In genomic region chr17:77124192-77124908, GRCh38 we compare ENCODE assay signal across 12 cellular contexts. TPM values are rescaled to one million over a fixed set of nuclear protein-coding genes. Genes with fewer than 3 reads are reported as not detected.
DNase-seq lines count a peak whose midpoint lies in the region; ATAC-seq, FAIRE-seq and TF ChIP-seq lines count a peak whose summit lies in the region.
"Had no signal": no experiment of that assay in that cellular context is flagged by ENCODE, and none has a peak within 500 bp of the region (broad histone marks: within the 10 kb centered on the region; RNA-seq: fewer than 3 reads in every experiment).

No MANE protein-coding gene starts in this region.

- peaks cover 46% of the 10 kb centered on the region for H3K4me1 Mint-ChIP-seq in astrocyte (ENCODE audit: low read depth, unreplicated experiment)
- peaks cover 46% of the 10 kb centered on the region for H3K4me1 Mint-ChIP-seq in stimulated activated effector memory CD8-positive, alpha-beta T cell treated with anti-CD3 and anti-CD28 coated beads, Interleukin-12 subunit alpha, Interleukin-12 subunit beta, amount 100 ng/mL, for 72 hours

- no peak for TF ChIP-seq CTCF in astrocyte (IDR thresholded peaks at IDR 0.05; ENCODE audit: insufficient read depth, low read depth, low read length)

- H3K9me3 ChIP-seq in astrocyte (ENCODE audit: insufficient read depth, low read depth, low read length) (no peaks in the 10 kb centered on the region), right cardiac atrium (ENCODE audit: control insufficient read depth, low read length) (no peaks in the 10 kb centered on the region), skeletal muscle tissue (ENCODE audit: control insufficient read depth in 3 of 3, low read length in 3 of 3) (no peaks in the 10 kb centered on the region)

- H3K4me3 ChIP-seq in astrocyte (ENCODE audit: insufficient read depth, low read depth, low read length) (peak overlapping the region; percentile 3), right cardiac atrium (ENCODE audit: low read length) (no peak overlapping the region), skeletal muscle tissue (ENCODE audit: low read length in 3 of 3) (no peak overlapping the region)

- ATAC-seq in right cardiac atrium (peak; percentile 38 to 60), HG03159 (IDR thresholded peaks at IDR 0.05; ENCODE audit: unreplicated experiment) (no peak), GM21515 (IDR thresholded peaks at IDR 0.05; ENCODE audit: unreplicated experiment) (no peak)
- no peak for ATAC-seq in stimulated activated effector memory CD8-positive, alpha-beta T cell treated with anti-CD3 and anti-CD28 coated beads, Interleukin-12 subunit alpha, Interleukin-12 subunit beta, amount 100 ng/mL, for 72 hours
- ATAC-seq: activated naive CD4-positive, alpha-beta T cell treated with anti-CD3 and anti-CD28 coated beads, Interleukin-2, amount 50 U/mL, for 72 hours had no signal

- no peak for FAIRE-seq in astrocyte (lab: Jason Lieb, UNC)

- H3K9me3 Mint-ChIP-seq in astrocyte (ENCODE audit: unreplicated experiment), result peaks cover 4% of the 10 kb centered on the region
- no peaks in the 10 kb centered on the region for H3K9me3 Mint-ChIP-seq in stimulated activated effector memory CD8-positive, alpha-beta T cell treated with anti-CD3 and anti-CD28 coated beads, Interleukin-12 subunit alpha, Interleukin-12 subunit beta, amount 100 ng/mL, for 72 hours
- H3K9me3 Mint-ChIP-seq: activated naive CD4-positive, alpha-beta T cell treated with anti-CD3 and anti-CD28 coated beads, Interleukin-2, amount 50 U/mL, for 72 hours; stimulated activated naive CD8-positive, alpha-beta T cell treated with anti-CD3 and anti-CD28 coated beads, Interleukin-15, Interleukin-2, amounts not matched to agents 100 ng/mL and 50 ng/mL, for 24 hours; T-helper 1 cell treated with Interleukin-12 subunit alpha and Interleukin-12 subunit beta and Interleukin-4 antibody, amounts not matched to agents 30 μg/mL and 1 μg/mL, for 36 hours had no signal

- no peaks in the 10 kb centered on the region for H4K20me1 ChIP-seq in astrocyte (ENCODE audit: insufficient read depth, low read length)

- intact Hi-C loops in right cardiac atrium (cut with DNase I), result no loop called here

- H3K27me3 Mint-ChIP-seq in astrocyte (ENCODE audit: low read depth, unreplicated experiment), result no peaks in the 10 kb centered on the region
- H3K27me3 Mint-ChIP-seq: stimulated activated naive CD8-positive, alpha-beta T cell treated with anti-CD3 and anti-CD28 coated beads, Interleukin-15, Interleukin-2, amounts not matched to agents 100 ng/mL and 50 ng/mL, for 24 hours had no signal

- H3K27ac ChIP-seq in astrocyte (ENCODE audit: low read depth, low read length) (peak overlapping the region; percentile 97), right cardiac atrium (ENCODE audit: low read length) (peak overlapping the region; percentile 93), skeletal muscle tissue (ENCODE audit: low read depth, low read length) (peak overlapping the region; percentile 67)

- peak overlapping the region; percentile 91 for H3K27ac Mint-ChIP-seq in astrocyte (ENCODE audit: unreplicated experiment)
- H3K27ac Mint-ChIP-seq in stimulated activated effector memory CD8-positive, alpha-beta T cell treated with anti-CD3 and anti-CD28 coated beads, Interleukin-12 subunit alpha, Interleukin-12 subunit beta, amount 100 ng/mL, for 72 hours, result no peak overlapping the region
- H3K27ac Mint-ChIP-seq: activated naive CD4-positive, alpha-beta T cell treated with anti-CD3 and anti-CD28 coated beads, Interleukin-2, amount 50 U/mL, for 72 hours; stimulated activated naive CD8-positive, alpha-beta T cell treated with anti-CD3 and anti-CD28 coated beads, Interleukin-15, Interleukin-2, amounts not matched to agents 100 ng/mL and 50 ng/mL, for 24 hours; T-helper 1 cell treated with Interleukin-12 subunit alpha and Interleukin-12 subunit beta and Interleukin-4 antibody, amounts not matched to agents 30 μg/mL and 1 μg/mL, for 36 hours had no signal

- H3K27me3 ChIP-seq in astrocyte (ENCODE audit: insufficient read depth, low read length) (no peaks in the 10 kb centered on the region), right cardiac atrium (ENCODE audit: control insufficient read depth, insufficient read depth) (no peaks in the 10 kb centered on the region), skeletal muscle tissue (ENCODE audit: control insufficient read depth in 3 of 3, insufficient read depth in 3 of 3, low read length in 3 of 3) (no peaks in the 10 kb centered on the region)

- H3K4me1 ChIP-seq in astrocyte (ENCODE audit: insufficient read depth, low read length) (peaks cover 58% of the 10 kb centered on the region), right cardiac atrium (ENCODE audit: control insufficient read depth, insufficient read depth, low read length) (peaks cover 16% of the 10 kb centered on the region), skeletal muscle tissue (ENCODE audit: control insufficient read depth in 3 of 3, insufficient read depth in 3 of 3, low read length in 3 of 3) (peaks cover 30 to 46% (median 44%) of the 10 kb centered on the region in 3 donors)

- H3K9ac ChIP-seq in astrocyte (ENCODE audit: low read length), result peak overlapping the region; percentile 78
- H3K9ac ChIP-seq in skeletal muscle tissue (ENCODE audit: low read depth in 1 of 3, low read length in 3 of 3), result peak overlapping the region in 1 of 3 donors; percentile 25

- H3K36me3 ChIP-seq in astrocyte (ENCODE audit: insufficient read depth, low read length) (no peaks in the 10 kb centered on the region), skeletal muscle tissue (ENCODE audit: control insufficient read depth in 3 of 3, insufficient read depth in 3 of 3, low read length in 3 of 3) (no peaks in the 10 kb centered on the region)

- H3K4me2 ChIP-seq in astrocyte (ENCODE audit: low read length), result peak overlapping the region; percentile 73

- no peaks in the 10 kb centered on the region for H3K79me2 ChIP-seq in astrocyte (ENCODE audit: insufficient read depth, low read length)

- peak; percentile 94 for DNase-seq in H4 (ENCODE audit: low spot score)
- DNase-seq in astrocyte (ENCODE audit: low read depth), result peak; percentile 82
- DNase-seq in right cardiac atrium, result peak in 1 of 3 donors; percentile 56
- no peak for DNase-seq in stimulated activated effector memory CD8-positive, alpha-beta T cell treated with anti-CD3 and anti-CD28 coated beads, Interleukin-12 subunit alpha, Interleukin-12 subunit beta, amount 100 ng/mL, for 72 hours (ENCODE audit: low spot score in 2 of 2)
- DNase-seq in MV-4-11 (lab: John Stamatoyannopoulos, UW), result no peak
- DNase-seq: NCI-H1092 had no signal

- H3K4me3 Mint-ChIP-seq in astrocyte (ENCODE audit: unreplicated experiment), result peak overlapping the region; percentile 27
- no peak overlapping the region for H3K4me3 Mint-ChIP-seq in stimulated activated effector memory CD8-positive, alpha-beta T cell treated with anti-CD3 and anti-CD28 coated beads, Interleukin-12 subunit alpha, Interleukin-12 subunit beta, amount 100 ng/mL, for 72 hours
- H3K4me3 Mint-ChIP-seq: stimulated activated naive CD8-positive, alpha-beta T cell treated with anti-CD3 and anti-CD28 coated beads, Interleukin-15, Interleukin-2, amounts not matched to agents 100 ng/mL and 50 ng/mL, for 24 hours; T-helper 1 cell treated with Interleukin-12 subunit alpha and Interleukin-12 subunit beta and Interleukin-4 antibody, amounts not matched to agents 30 μg/mL and 1 μg/mL, for 36 hours had no signal

- 51% methylated on average over 15 of the region's 15 CpGs for WGBS in right cardiac atrium

- H2AFZ ChIP-seq in astrocyte (ENCODE audit: low read depth, low read length), result no peak overlapping the region

- no peaks in the 10 kb centered on the region for H3K36me3 Mint-ChIP-seq in astrocyte (ENCODE audit: low read depth, unreplicated experiment)
- peaks cover 5% of the 10 kb centered on the region for H3K36me3 Mint-ChIP-seq in stimulated activated effector memory CD8-positive, alpha-beta T cell treated with anti-CD3 and anti-CD28 coated beads, Interleukin-12 subunit alpha, Interleukin-12 subunit beta, amount 100 ng/mL, for 72 hours

RNA-seq across cellular contexts. Expression of gene SEC14L1, which starts 16.4 kb away (rescaled TPM):
- total RNA-seq in H4 (2014; rRNA removed; shearing (Covaris generic)), result 33.7 and 41.8 TPM in 2 replicates
- total RNA-seq in astrocyte, result 86.7 and 93.2 TPM in 2 replicates
- 10 to 100 TPM; 47.2 to 58.4 (median 50.1) TPM for total RNA-seq in right cardiac atrium
- polyA plus RNA-seq in right cardiac atrium, result 39.6 TPM
- total RNA-seq in skeletal muscle tissue, result 83.5 TPM

Comparison
In these comparisons a context has a peak if more than half of its experiments do, and no peak if none do; other contexts are left out.
1. DNase-seq: peak in H4 (single experiment) and astrocyte (single experiment); none in stimulated activated effector memory CD8-positive, alpha-beta T cell treated with anti-CD3 and anti-CD28 coated beads, Interleukin-12 subunit alpha, Interleukin-12 subunit beta, amount 100 ng/mL, for 72 hours (0 of 2) and MV-4-11 (single experiment).
2. ATAC-seq: peak in right cardiac atrium (2 of 2); none in HG03159 (single experiment), stimulated activated effector memory CD8-positive, alpha-beta T cell treated with anti-CD3 and anti-CD28 coated beads, Interleukin-12 subunit alpha, Interleukin-12 subunit beta, amount 100 ng/mL, for 72 hours (single experiment) and GM21515 (single experiment).
3. Peak in every context shown above with its lines, with median percentiles within 50 percentile points of each other: H3K27ac ChIP-seq.